Comparison of ENCODE assay signal across 8 cellular contexts in genomic region chr19:41350735-41351338, GRCh38. TPM values are rescaled to one million over a fixed set of nuclear protein-coding genes. Genes with fewer than 3 reads are reported as not detected.
DNase-seq lines count a peak whose midpoint lies in the region; ATAC-seq and TF ChIP-seq lines count a peak whose summit lies in the region.

No MANE protein-coding gene starts in this region.

- H3K9me3 ChIP-seq in ascending aorta (no peaks in the 10 kb centered on the region), upper lobe of left lung (no peaks in the 10 kb centered on the region)

- DNase-seq in Calu3: no peak
- no peak for DNase-seq in ascending aorta (ENCODE audit: low spot score in 2 of 2)
- DNase-seq in left colon: no peak
- DNase-seq in upper lobe of left lung: no peak
- no peak for DNase-seq in NCI-H1930 (lab: John Stamatoyannopoulos, UW)
- DNase-seq in SHP77 (lab: John Stamatoyannopoulos, UW): no peak
- no peak for DNase-seq in hepatic stellate cell (ENCODE audit: low spot score)

- H3K27ac ChIP-seq in ascending aorta (peak overlapping the region; percentile 88 to 93), upper lobe of left lung (peak overlapping the region; percentile 75 to 95 (median 89))

- H3K27ac Mint-ChIP-seq in Calu3 (ENCODE audit: unreplicated experiment): peak overlapping the region; percentile 50

- intact Hi-C loops in Calu3 (cut with micrococcal nuclease; ENCODE audit: unreplicated experiment): loop anchor here (10.0 kb wide), 1 partner anchor 84 kb away; the partner anchor contains the start of gene DMAC2
- intact Hi-C loops in ascending aorta (cut with DNase I): loop anchor here (5.0 kb wide), 1 partner anchor 134 kb away; the partner anchor contains the start of gene AXL
- intact Hi-C loops in left colon (cut with DNase I, micrococcal nuclease): no loop called here

- H3K27me3 ChIP-seq in ascending aorta (no peaks in the 10 kb centered on the region), upper lobe of left lung (no peaks in the 10 kb centered on the region)

- H3K4me1 Mint-ChIP-seq in Calu3 (ENCODE audit: low read depth, unreplicated experiment): peaks cover 21% of the 10 kb centered on the region

- H3K4me3 ChIP-seq in ascending aorta (peak overlapping the region; percentile 66 to 90), upper lobe of left lung (peak overlapping the region; percentile 59 to 90 (median 77))

- H3K36me3 Mint-ChIP-seq in Calu3 (ENCODE audit: insufficient read depth, unreplicated experiment): peaks cover 42% of the 10 kb centered on the region

- 4 to 5% methylated on average over 22 of the region's 22 CpGs for WGBS in upper lobe of left lung, 2 donors

- H3K27me3 Mint-ChIP-seq in Calu3 (ENCODE audit: unreplicated experiment): no peaks in the 10 kb centered on the region

- peak overlapping the region; percentile 89 for H3K4me3 Mint-ChIP-seq in Calu3 (ENCODE audit: low read depth, unreplicated experiment)

- TF ChIP-seq EP300 in upper lobe of left lung (IDR thresholded peaks at IDR 0.05): no peak

- H3K4me1 ChIP-seq in ascending aorta (peaks cover 0 to 6% of the 10 kb centered on the region in 2 donors), upper lobe of left lung (peaks cover 34 to 69% (median 48%) of the 10 kb centered on the region in 4 donors)

- TF ChIP-seq POLR2A in upper lobe of left lung (IDR thresholded peaks at IDR 0.05): no peak

- CTCF ChIA-PET in Calu3 (lab: Charles Lee): interaction anchor here (0.5 to 3.4 kb wide), 6 partner anchors 9 to 217 kb away, joined by 4 to 23 read pairs (median 5); partner anchors contain the start of gene B9D2

- ATAC-seq in HG03354 (IDR thresholded peaks at IDR 0.05; ENCODE audit: poor library complexity, severe bottlenecking, unreplicated experiment): peak; percentile 4
- ATAC-seq in left colon: peak; percentile 31
- peak in 1 of 2 donors; percentile 4 for ATAC-seq in upper lobe of left lung (ENCODE audit: low FRiP score in 2 of 2)

- H3K36me3 ChIP-seq in ascending aorta: peaks cover 9 to 24% of the 10 kb centered on the region in 2 donors
- peaks cover 0 to 26% (median 21%) of the 10 kb centered on the region in 4 donors for H3K36me3 ChIP-seq in upper lobe of left lung

- BruUV-seq in Calu3 (replicated peaks; lab: Mats Ljungman, UMichigan): no TSS peak

- TF ChIP-seq CTCF in Calu3 (IDR thresholded peaks at IDR 0.05; ENCODE audit: unreplicated experiment) (no peak), ascending aorta (IDR thresholded peaks at IDR 0.05) (no peak), upper lobe of left lung (IDR thresholded peaks at IDR 0.05) (no peak)

- no peaks in the 10 kb centered on the region for H3K9me3 Mint-ChIP-seq in Calu3 (ENCODE audit: low read depth, unreplicated experiment)

RNA-seq across cellular contexts. Expression of gene TGFB1, which starts 2.9 kb away (rescaled TPM):
- total RNA-seq in Calu3 (2022) (39.2 and 42.0 TPM in 2 replicates), ascending aorta (103 TPM), left colon (10 to 100 TPM in 1 of 2 donors, 1 to 10 TPM in 1; 7.4 to 14.7 TPM), upper lobe of left lung (100 to 1,000 TPM in 2 of 6 donors, 10 to 100 TPM in 4; 28.5 to 138 (median 76.8) TPM)

RNA-seq across cellular contexts. Expression of gene B9D2, which starts 13.1 kb away (rescaled TPM):
- total RNA-seq in Calu3 (2022) (6.4 and 8.5 TPM in 2 replicates), ascending aorta (17.5 TPM), left colon (1 to 10 TPM; 6.2 to 8.6 TPM), upper lobe of left lung (10 to 100 TPM in 3 of 6 donors, 1 to 10 TPM in 2, not detected in 1; 7.0 to 17.2 (median 10.3) TPM)

RNA-seq across cellular contexts. Expression of gene TMEM91, which starts 25.5 kb away (rescaled TPM):
- total RNA-seq in Calu3 (2022) (3.9 and 5.0 TPM in 2 replicates), ascending aorta (14.2 TPM), left colon (1 to 10 TPM; 2.8 to 4.9 TPM), upper lobe of left lung (10 to 100 TPM; 18.7 to 65.0 (median 29.3) TPM)

RNA-seq across cellular contexts. Expression of gene CCDC97, which starts 40.9 kb away (rescaled TPM):
- 45.8 and 48.0 TPM in 2 replicates for total RNA-seq in Calu3 (2022)
- total RNA-seq in ascending aorta: 18.4 TPM
- 10 to 100 TPM; 24.1 to 26.3 TPM for total RNA-seq in left colon
- 10 to 100 TPM; 22.0 to 36.7 (median 27.0) TPM for total RNA-seq in upper lobe of left lung

RNA-seq across cellular contexts. Expression of gene EXOSC5, which starts 46.3 kb away (rescaled TPM):
- 44.7 and 49.5 TPM in 2 replicates for total RNA-seq in Calu3 (2022)
- 30.3 TPM for total RNA-seq in ascending aorta
- total RNA-seq in left colon: 10 to 100 TPM; 11.8 to 12.7 TPM
- 10 to 100 TPM in 4 of 6 donors, 1 to 10 TPM in 1, under 1 TPM in 1; 0.89 to 18.4 (median 16.0) TPM for total RNA-seq in upper lobe of left lung

Comparison
In these comparisons a context has a peak if more than half of its experiments do, and no peak if none do; other contexts are left out.
1. intact Hi-C loops: an anchor here in Calu3 (10.0 kb wide) and ascending aorta (5.0 kb wide); none called in left colon.